24 cellular contexts compared by ENCODE assay signal in the genomic region with DNA sequence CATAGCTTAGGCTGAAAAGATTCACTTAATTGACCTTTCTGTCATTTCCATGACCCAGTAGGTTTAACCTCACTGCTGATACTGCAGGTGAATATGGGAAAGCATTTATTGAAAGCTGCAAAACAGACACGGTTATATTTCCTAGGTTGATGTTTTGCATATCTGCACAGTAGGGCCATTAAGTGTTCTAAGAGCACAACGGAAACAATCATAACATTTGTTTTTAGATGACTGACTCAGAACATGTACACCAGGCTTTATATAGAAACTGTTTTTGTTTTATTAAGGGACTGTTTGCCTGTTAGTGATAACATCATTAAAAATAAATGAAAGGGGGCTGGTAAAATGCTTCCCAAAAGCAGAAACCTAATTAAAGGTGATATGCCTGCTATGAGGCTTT.
"Had no signal": no experiment of that assay in that cellular context is flagged by ENCODE, and none has a peak within 500 bp of the region (broad histone marks: within the 10 kb centered on the region; RNA-seq: fewer than 3 reads in every experiment).

No MANE protein-coding gene starts in this region.

- DNase-seq: activated CD4-positive, alpha-beta T cell treated with anti-CD3 and anti-CD28 coated beads for 1 hour; activated CD4-positive, alpha-beta T cell treated with anti-CD3 and anti-CD28 coated beads, Interleukin-2, amount 50 U/mL, for 1 hour; activated gamma-delta T cell treated with Interleukin-2 at 50 U/mL for 16 hours; activated T-cell treated with anti-CD3 and anti-CD28 coated beads, Interleukin-2, amount 50 U/mL, for 1 hour; brain microvascular endothelial cell; central memory CD4-positive, alpha-beta T cell; dorsolateral prefrontal cortex; endodermal cell; foreskin keratinocyte; glutamatergic neuron; lower lobe of right lung; naive thymus-derived CD4-positive, alpha-beta T cell; right lobe of liver; T-cell had no signal

- H3K27ac Mint-ChIP-seq: activated naive CD4-positive, alpha-beta T cell treated with anti-CD3 and anti-CD28 coated beads, Interleukin-2, amount 50 U/mL, for 24 hours; endodermal cell; naive thymus-derived CD4-positive, alpha-beta T cell; stimulated activated memory B cell treated with anti-CD40 and anti-IgM and Interleukin-4, amounts not matched to agents 10 μg/mL and 1 μg/mL and 100 μg/mL, for 72 hours; T-cell; T-helper 2 cell treated with Interferon-gamma antibody and Interleukin-4, amounts not matched to agents 5 μg/mL and 100 μg/mL, for 36 hours; type B pancreatic cell had no signal

- H3K4me1 ChIP-seq: ascending aorta, foreskin keratinocyte, prostate gland, right lobe of liver, vagina had no signal

- ATAC-seq: foreskin keratinocyte; lower lobe of right lung; naive thymus-derived CD4-positive, alpha-beta T cell; stimulated activated memory B cell treated with anti-CD40 and anti-IgM and Interleukin-4, amounts not matched to agents 10 μg/mL and 1 μg/mL and 100 μg/mL, for 72 hours; T-cell had no signal

- H3K27me3 Mint-ChIP-seq: activated naive CD4-positive, alpha-beta T cell treated with anti-CD3 and anti-CD28 coated beads, Interleukin-2, amount 50 U/mL, for 24 hours; naive thymus-derived CD4-positive, alpha-beta T cell; stimulated activated memory B cell treated with anti-CD40 and anti-IgM and Interleukin-4, amounts not matched to agents 10 μg/mL and 1 μg/mL and 100 μg/mL, for 72 hours; T-cell; type B pancreatic cell had no signal

- H3K27ac ChIP-seq: ascending aorta, brain microvascular endothelial cell, dorsolateral prefrontal cortex, foreskin keratinocyte, lower lobe of right lung, prostate gland, right lobe of liver, SK-N-MC, skin epidermis, thoracic aorta, vagina had no signal

- H3K4me3 ChIP-seq: ascending aorta, dorsolateral prefrontal cortex, lower lobe of right lung, prostate gland, right lobe of liver, SK-N-MC, skin epidermis, thoracic aorta, vagina had no signal

- H3K27me3 ChIP-seq: ascending aorta, brain microvascular endothelial cell, dorsolateral prefrontal cortex, foreskin keratinocyte, right lobe of liver, vagina had no signal

- H3K4me3 Mint-ChIP-seq: activated naive CD4-positive, alpha-beta T cell treated with anti-CD3 and anti-CD28 coated beads, Interleukin-2, amount 50 U/mL, for 24 hours; endodermal cell; naive thymus-derived CD4-positive, alpha-beta T cell; stimulated activated memory B cell treated with anti-CD40 and anti-IgM and Interleukin-4, amounts not matched to agents 10 μg/mL and 1 μg/mL and 100 μg/mL, for 72 hours; T-cell; T-helper 2 cell treated with Interferon-gamma antibody and Interleukin-4, amounts not matched to agents 5 μg/mL and 100 μg/mL, for 36 hours; type B pancreatic cell had no signal

- H3K9me3 Mint-ChIP-seq: endodermal cell; T-helper 2 cell treated with Interferon-gamma antibody and Interleukin-4, amounts not matched to agents 5 μg/mL and 100 μg/mL, for 36 hours; type B pancreatic cell had no signal

- H3K9me3 ChIP-seq: ascending aorta, lower lobe of right lung, prostate gland, right lobe of liver, thoracic aorta, vagina had no signal

- H3K36me3 Mint-ChIP-seq: activated naive CD4-positive, alpha-beta T cell treated with anti-CD3 and anti-CD28 coated beads, Interleukin-2, amount 50 U/mL, for 24 hours; naive thymus-derived CD4-positive, alpha-beta T cell; stimulated activated memory B cell treated with anti-CD40 and anti-IgM and Interleukin-4, amounts not matched to agents 10 μg/mL and 1 μg/mL and 100 μg/mL, for 72 hours; T-cell; type B pancreatic cell had no signal

- H3K4me1 Mint-ChIP-seq: activated naive CD4-positive, alpha-beta T cell treated with anti-CD3 and anti-CD28 coated beads, Interleukin-2, amount 50 U/mL, for 24 hours; endodermal cell; naive thymus-derived CD4-positive, alpha-beta T cell; stimulated activated memory B cell treated with anti-CD40 and anti-IgM and Interleukin-4, amounts not matched to agents 10 μg/mL and 1 μg/mL and 100 μg/mL, for 72 hours; T-cell had no signal

- H3K36me3 ChIP-seq: ascending aorta, brain microvascular endothelial cell, lower lobe of right lung, prostate gland, right lobe of liver, thoracic aorta, vagina had no signal
